8 cellular contexts compared by ENCODE assay signal in genomic region chr22:20566420-20567260, GRCh38. TPM values are rescaled to one million over a fixed set of nuclear protein-coding genes. Genes with fewer than 3 reads are reported as not detected.
A peak's percentile ranks its signal among the peaks of the same experiment; 100 is the strongest.
DNase-seq lines count a peak whose midpoint lies in the region; ATAC-seq and TF ChIP-seq lines count a peak whose summit lies in the region.

No MANE protein-coding gene starts in this region.

- TF ChIP-seq POLR2A in ovary (IDR thresholded peaks at IDR 0.05): no peak

- peak overlapping the region; percentile 64 for H3K4me3 ChIP-seq in CD4-positive, CD25-positive, alpha-beta regulatory T cell (ENCODE audit: low read depth, low read length)
- no peak overlapping the region for H3K4me3 ChIP-seq in ovary

- H3K27me3 ChIP-seq in CD4-positive, CD25-positive, alpha-beta regulatory T cell (ENCODE audit: control insufficient read depth, insufficient read depth, low read length): no peaks in the 10 kb centered on the region
- no peaks in the 10 kb centered on the region for H3K27me3 ChIP-seq in ovary

- intact Hi-C loops in ovary (cut with DNase I): loop anchor here in 1 of 4 donors (10.0 kb wide), 1 partner anchor 52 kb away; no protein-coding TSS in a partner anchor

- WGBS in ovary, 3 donors: 63 to 67% (median 65%) methylated on average over 14 of the region's 14 CpGs

- TF ChIP-seq CTCF in ovary (IDR thresholded peaks at IDR 0.05): no peak

- no peaks in the 10 kb centered on the region for H3K9me3 ChIP-seq in CD4-positive, CD25-positive, alpha-beta regulatory T cell (ENCODE audit: control insufficient read depth in 2 of 2, low read length in 2 of 2)
- no peaks in the 10 kb centered on the region for H3K9me3 ChIP-seq in ovary

- H3K9me3 Mint-ChIP-seq in CD4-positive, CD25-positive, alpha-beta regulatory T cell: no peaks in the 10 kb centered on the region
- no peaks in the 10 kb centered on the region for H3K9me3 Mint-ChIP-seq in central memory CD8-positive, alpha-beta T cell

- DNase-seq in CD4-positive, CD25-positive, alpha-beta regulatory T cell: peak; percentile 58 to 84 (median 81)
- peak; percentile 32 for DNase-seq in T1000 (lab: John Stamatoyannopoulos, UW)
- peak; percentile 48 to 76 for DNase-seq in central memory CD8-positive, alpha-beta T cell (ENCODE audit: low spot score in 2 of 2)
- DNase-seq in ovary: peak; percentile 46 to 74 (median 68)
- DNase-seq in germinal center (ENCODE audit: low spot score): no peak
- no peak for DNase-seq in KG1 (lab: John Stamatoyannopoulos, UW)

- peaks cover 39% of the 10 kb centered on the region for H3K36me3 ChIP-seq in CD4-positive, CD25-positive, alpha-beta regulatory T cell (ENCODE audit: control insufficient read depth, insufficient read depth, low read length)
- no peaks in the 10 kb centered on the region for H3K36me3 ChIP-seq in ovary

- no peaks in the 10 kb centered on the region for H3K27me3 Mint-ChIP-seq in CD4-positive, CD25-positive, alpha-beta regulatory T cell
- no peaks in the 10 kb centered on the region for H3K27me3 Mint-ChIP-seq in central memory CD8-positive, alpha-beta T cell

- H3K27ac Mint-ChIP-seq in CD4-positive, CD25-positive, alpha-beta regulatory T cell: peak overlapping the region; percentile 97 to 98 (median 98)
- H3K27ac Mint-ChIP-seq in central memory CD8-positive, alpha-beta T cell (ENCODE audit: low read depth): peak overlapping the region; percentile 94

- peaks cover 58% of the 10 kb centered on the region for H3K36me3 Mint-ChIP-seq in CD4-positive, CD25-positive, alpha-beta regulatory T cell
- peaks cover 75% of the 10 kb centered on the region for H3K36me3 Mint-ChIP-seq in central memory CD8-positive, alpha-beta T cell (ENCODE audit: insufficient read depth)

- peak overlapping the region; percentile 65 for H3K27ac ChIP-seq in CD4-positive, CD25-positive, alpha-beta regulatory T cell (ENCODE audit: insufficient read depth, low read length, poor library complexity, severe bottlenecking)
- no peak overlapping the region for H3K27ac ChIP-seq in ovary

- peak; percentile 54 to 61 for ATAC-seq in CD4-positive, CD25-positive, alpha-beta regulatory T cell (ENCODE audit: low read depth in 2 of 2)
- ATAC-seq in central memory CD8-positive, alpha-beta T cell (replicated peaks; ENCODE audit: extremely low read depth, poor library complexity, severe bottlenecking): peak; percentile 64
- ATAC-seq in HG03460 (IDR thresholded peaks at IDR 0.05; ENCODE audit: unreplicated experiment) (no peak), HG02610 (IDR thresholded peaks at IDR 0.05; ENCODE audit: unreplicated experiment) (no peak)

- peaks cover 27 to 98% (median 59%) of the 10 kb centered on the region in 4 donors for H3K4me1 Mint-ChIP-seq in CD4-positive, CD25-positive, alpha-beta regulatory T cell
- H3K4me1 Mint-ChIP-seq in central memory CD8-positive, alpha-beta T cell: peaks cover 87% of the 10 kb centered on the region

- no peak for TF ChIP-seq EP300 in ovary (IDR thresholded peaks at IDR 0.05)

- H3K4me3 Mint-ChIP-seq in CD4-positive, CD25-positive, alpha-beta regulatory T cell: peak overlapping the region; percentile 87 to 91 (median 89)
- peak overlapping the region; percentile 82 for H3K4me3 Mint-ChIP-seq in central memory CD8-positive, alpha-beta T cell

- H3K4me1 ChIP-seq in CD4-positive, CD25-positive, alpha-beta regulatory T cell (ENCODE audit: control insufficient read depth, insufficient read depth, low read length, poor library complexity, severe bottlenecking): peaks cover 95% of the 10 kb centered on the region
- H3K4me1 ChIP-seq in ovary (ENCODE audit: insufficient read depth): peaks cover 14% of the 10 kb centered on the region

RNA-seq across cellular contexts. Expression of gene MED15, which starts 59.2 kb away (rescaled TPM):
- total RNA-seq in CD4-positive, CD25-positive, alpha-beta regulatory T cell: 397 TPM
- polyA plus RNA-seq in CD4-positive, CD25-positive, alpha-beta regulatory T cell: 10 to 100 TPM; 35.1 to 43.0 (median 38.5) TPM
- total RNA-seq in ovary: 10 to 100 TPM; 21.9 to 79.3 (median 69.5) TPM
- polyA plus RNA-seq in ovary: 10 to 100 TPM; 23.6 to 40.1 TPM

Comparison
In these comparisons a context has a peak if more than half of its experiments do, and no peak if none do; other contexts are left out.
1. ATAC-seq: peak in CD4-positive, CD25-positive, alpha-beta regulatory T cell (2 of 2) and central memory CD8-positive, alpha-beta T cell (single experiment); none in HG03460 (single experiment) and HG02610 (single experiment).
2. DNase-seq: peak in CD4-positive, CD25-positive, alpha-beta regulatory T cell (3 of 3), T1000 (single experiment), central memory CD8-positive, alpha-beta T cell (2 of 2) and ovary (5 of 5); none in germinal center (single experiment) and KG1 (single experiment).